Comparison of ENCODE assay signal across 23 cellular contexts in the genomic region with DNA sequence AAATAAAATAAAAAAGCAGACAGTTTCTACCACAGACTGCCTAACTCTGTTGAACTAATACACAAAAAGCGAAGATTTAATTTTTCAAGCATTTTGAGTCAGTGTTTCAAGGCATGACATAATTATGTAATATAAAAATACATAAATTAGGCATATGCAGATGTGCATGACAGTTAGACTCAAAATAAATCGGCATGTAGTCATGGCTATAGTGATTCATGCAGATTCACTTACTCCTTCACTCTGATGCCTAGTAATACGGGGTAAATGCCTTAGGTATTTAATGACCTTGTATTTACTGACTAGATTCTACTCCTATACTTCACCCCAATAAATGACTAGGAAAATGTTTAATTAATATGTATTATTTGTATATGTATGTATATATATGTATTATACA.
DNase-seq lines count a peak whose midpoint lies in the region; ATAC-seq and TF ChIP-seq lines count a peak whose summit lies in the region.
"Had no signal": no experiment of that assay in that cellular context is flagged by ENCODE, and none has a peak within 500 bp of the region (broad histone marks: within the 10 kb centered on the region; RNA-seq: fewer than 3 reads in every experiment).

No MANE protein-coding gene starts in this region.

- H3K23ac ChIP-seq in IMR-90 (ENCODE audit: low read depth, low read length): no peak overlapping the region

- peaks cover 4 to 11% (median 5%) of the 10 kb centered on the region in 5 experiments for H3K9me3 Mint-ChIP-seq in brain
- peaks cover 0 to 1% (median 0%) of the 10 kb centered on the region in 8 donors for H3K9me3 Mint-ChIP-seq in CD4-positive, alpha-beta memory T cell
- H3K9me3 Mint-ChIP-seq: activated naive CD8-positive, alpha-beta T cell treated with anti-CD3 and anti-CD28 coated beads, Interleukin-2, amount 10 ng/mL, durations not matched to agents 7 days and 5 days; stimulated activated naive CD8-positive, alpha-beta T cell treated with anti-CD3 and anti-CD28 coated beads, Interleukin-15, Interleukin-2, amounts not matched to agents 100 ng/mL and 50 ng/mL, for 24 hours had no signal

- peak; percentile 31 for DNase-seq in IMR-90
- DNase-seq in medulla oblongata (ENCODE audit: extremely low spot score): peak; percentile 16
- DNase-seq in superior temporal gyrus (ENCODE audit: extremely low spot score): peak; percentile 71
- no peak for DNase-seq in CD4-positive, alpha-beta memory T cell
- DNase-seq in GM13977 (ENCODE audit: low spot score): no peak
- no peak for DNase-seq in PC-9
- DNase-seq: activated CD4-positive, alpha-beta T cell treated with anti-CD3 and anti-CD28 coated beads for 36 hours; activated CD8-positive, alpha-beta T cell treated with anti-CD3 and anti-CD28 coated beads, Interleukin-2, amount 10 ng/mL, durations not matched to agents 7 days and 5 days; activated effector memory CD4-positive, alpha-beta T cell treated with Interleukin-2 at 50 U/mL for 16 hours; activated naive CD8-positive, alpha-beta T cell treated with anti-CD3 and anti-CD28 coated beads, Interleukin-2, amount 10 ng/mL, durations not matched to agents 7 days and 5 days; Caco-2; GDM1; Kasumi-1; mammary epithelial cell; NCI-H1048; NCI-H187 had no signal

- no peak overlapping the region for H4K5ac ChIP-seq in IMR-90 (ENCODE audit: low read depth, low read length)

- H3K9me1 ChIP-seq in IMR-90 (ENCODE audit: insufficient read depth, low read length): no peaks in the 10 kb centered on the region

- peaks cover 67% of the 10 kb centered on the region for H3K4me1 Mint-ChIP-seq in brain
- no peaks in the 10 kb centered on the region for H3K4me1 Mint-ChIP-seq in CD4-positive, alpha-beta memory T cell
- H3K4me1 Mint-ChIP-seq: activated CD4-positive, alpha-beta T cell treated with anti-CD3 and anti-CD28 coated beads for 36 hours; activated naive CD8-positive, alpha-beta T cell treated with anti-CD3 and anti-CD28 coated beads, Interleukin-2, amount 10 ng/mL, durations not matched to agents 7 days and 5 days had no signal

- no peak overlapping the region for H2BK5ac ChIP-seq in IMR-90 (ENCODE audit: low read depth, low read length, poor library complexity, severe bottlenecking)

- no peak for TF ChIP-seq RAD21 in IMR-90 (IDR thresholded peaks at IDR 0.05; ENCODE audit: low read length)

- no peaks in the 10 kb centered on the region for H3K79me2 ChIP-seq in PC-9 (ENCODE audit: low read depth)

- TF ChIP-seq POLR2A in IMR-90 (IDR thresholded peaks at IDR 0.05; ENCODE audit: low read depth, low read length): no peak

- H2AK5ac ChIP-seq in IMR-90 (ENCODE audit: low read depth, low read length): no peak overlapping the region

- TF ChIP-seq CTCF in IMR-90 (conservative IDR thresholded peaks at IDR 0.05; ENCODE audit: low read depth, low read length) (no peak), brain (conservative IDR thresholded peaks at IDR 0.05) (no peak), GM13977 (IDR thresholded peaks at IDR 0.05; ENCODE audit: extremely low read depth, insufficient read depth, missing control alignments) (no peak), PC-9 (conservative IDR thresholded peaks at IDR 0.05) (no peak)

- no peaks in the 10 kb centered on the region for H3K36me3 ChIP-seq in IMR-90 (ENCODE audit: control insufficient read depth, insufficient read depth, low read length)
- H3K36me3 ChIP-seq in CD4-positive, alpha-beta memory T cell (ENCODE audit: insufficient read depth, low read length): no peaks in the 10 kb centered on the region
- H3K36me3 ChIP-seq in PC-9 (ENCODE audit: low read depth): no peaks in the 10 kb centered on the region
- H3K36me3 ChIP-seq: prostate gland, tibial nerve had no signal

- in situ Hi-C loops in IMR-90 (cut with MboI; ENCODE audit: low sequenced_read_pairs): no loop called here
- in situ Hi-C loops in GM13977 (cut with MboI; ENCODE audit: low pct_unique_long_range_greater_than_20kb, low sequenced_read_pairs, unreplicated experiment): no loop called here

- H3K4ac ChIP-seq in IMR-90 (ENCODE audit: low read depth, low read length): no peak overlapping the region

- no peak overlapping the region for H2AK9ac ChIP-seq in IMR-90 (replicated peaks; ENCODE audit: low read depth, low read length, poor library complexity)

- H3K27me3 ChIP-seq in IMR-90 (ENCODE audit: control insufficient read depth, insufficient read depth, low read length): no peaks in the 10 kb centered on the region
- H3K27me3 ChIP-seq in CD4-positive, alpha-beta memory T cell (ENCODE audit: insufficient read depth, low read length): no peaks in the 10 kb centered on the region
- no peaks in the 10 kb centered on the region for H3K27me3 ChIP-seq in PC-9 (ENCODE audit: insufficient read depth, low read depth)
- H3K27me3 ChIP-seq: tibial nerve had no signal

- dilution Hi-C loops in IMR-90 (cut with HindIII; ENCODE audit: low sequenced_read_pairs, unreplicated experiment): no loop called here

- intact Hi-C loops in IMR-90 (cut with micrococcal nuclease) (no loop called here), PC-9 (cut with micrococcal nuclease; ENCODE audit: unreplicated experiment) (no loop called here)
- intact Hi-C loops in CD4-positive, alpha-beta memory T cell (cut with micrococcal nuclease): no loop called here

- no peak overlapping the region for H3K9ac ChIP-seq in IMR-90 (ENCODE audit: low read depth, low read length)
- H3K9ac ChIP-seq: SK-N-SH had no signal

- H3K4me3 ChIP-seq in IMR-90 (ENCODE audit: insufficient read depth, low read depth, low read length) (no peak overlapping the region), PC-9 (no peak overlapping the region)
- no peak overlapping the region for H3K4me3 ChIP-seq in CD4-positive, alpha-beta memory T cell (ENCODE audit: low read length in 2 of 2)

- H2BK120ac ChIP-seq in IMR-90 (ENCODE audit: low read depth, low read length): no peak overlapping the region

- H4K20me1 ChIP-seq in IMR-90 (ENCODE audit: insufficient read depth, low read length) (no peaks in the 10 kb centered on the region), PC-9 (ENCODE audit: insufficient read depth) (no peaks in the 10 kb centered on the region)

- H3K18ac ChIP-seq in IMR-90 (ENCODE audit: low read depth, low read length): no peak overlapping the region

- H3K79me1 ChIP-seq in IMR-90 (ENCODE audit: low read depth in 1 of 2, low read length in 2 of 2): no peaks in the 10 kb centered on the region

- peaks cover 6% of the 10 kb centered on the region for H3K4me1 ChIP-seq in IMR-90 (ENCODE audit: control insufficient read depth, insufficient read depth, low read length)
- no peaks in the 10 kb centered on the region for H3K4me1 ChIP-seq in CD4-positive, alpha-beta memory T cell (ENCODE audit: insufficient read depth, low read length)
- H3K4me1 ChIP-seq in PC-9 (replicated peaks; ENCODE audit: insufficient read depth): no peaks in the 10 kb centered on the region
- H3K4me1 ChIP-seq: Caco-2, prostate gland had no signal

- no peak overlapping the region for H4K91ac ChIP-seq in IMR-90 (ENCODE audit: insufficient read depth, low read depth, low read length)

- H3K36me3 Mint-ChIP-seq in brain: peaks cover 4% of the 10 kb centered on the region
- H3K36me3 Mint-ChIP-seq in CD4-positive, alpha-beta memory T cell: no peaks in the 10 kb centered on the region
- H3K36me3 Mint-ChIP-seq: activated naive CD8-positive, alpha-beta T cell treated with anti-CD3 and anti-CD28 coated beads, Interleukin-2, amount 10 ng/mL, durations not matched to agents 7 days and 5 days had no signal

- H2BK15ac ChIP-seq in IMR-90 (ENCODE audit: low read depth, low read length): no peak overlapping the region

- no peaks in the 10 kb centered on the region for H3K9me3 ChIP-seq in IMR-90 (ENCODE audit: control insufficient read depth, insufficient read depth, low read length)
- no peaks in the 10 kb centered on the region for H3K9me3 ChIP-seq in CD4-positive, alpha-beta memory T cell (ENCODE audit: control insufficient read depth in 1 of 2, low read length in 2 of 2)
- no peaks in the 10 kb centered on the region for H3K9me3 ChIP-seq in PC-9 (ENCODE audit: insufficient read depth, low read depth)
- H3K9me3 ChIP-seq: Caco-2, prostate gland, SK-N-SH, tibial nerve had no signal

- POLR2A ChIA-PET in IMR-90 (lab: Charles Lee; ENCODE audit: unreplicated experiment) (no interaction called here), PC-9 (lab: Charles Lee; ENCODE audit: unreplicated experiment) (no interaction called here)
- POLR2A ChIA-PET in CD4-positive, alpha-beta memory T cell (lab: Charles Lee; ENCODE audit: partially characterized antibody): no interaction called here

- peak overlapping the region; percentile 32 to 96 (median 87) for H3K4me3 Mint-ChIP-seq in brain
- no peak overlapping the region for H3K4me3 Mint-ChIP-seq in CD4-positive, alpha-beta memory T cell
- H3K4me3 Mint-ChIP-seq: activated CD4-positive, alpha-beta T cell treated with anti-CD3 and anti-CD28 coated beads for 36 hours; activated CD8-positive, alpha-beta T cell treated with anti-CD3 and anti-CD28 coated beads, Interleukin-2, amount 10 ng/mL, durations not matched to agents 7 days and 5 days; activated naive CD8-positive, alpha-beta T cell treated with anti-CD3 and anti-CD28 coated beads, Interleukin-2, amount 10 ng/mL, durations not matched to agents 7 days and 5 days; stimulated activated naive CD8-positive, alpha-beta T cell treated with anti-CD3 and anti-CD28 coated beads, Interleukin-15, Interleukin-2, amounts not matched to agents 100 ng/mL and 50 ng/mL, for 24 hours had no signal

- H3K14ac ChIP-seq in IMR-90 (replicated peaks; ENCODE audit: low read depth, low read length): no peak overlapping the region

- no peaks in the 10 kb centered on the region for H3F3A ChIP-seq in PC-9 (ENCODE audit: insufficient read depth, low read depth)

- peaks cover 3% of the 10 kb centered on the region for H3K27me3 Mint-ChIP-seq in brain
- H3K27me3 Mint-ChIP-seq in CD4-positive, alpha-beta memory T cell: peaks cover 0 to 2% of the 10 kb centered on the region in 2 donors
- H3K27me3 Mint-ChIP-seq: activated CD4-positive, alpha-beta T cell treated with anti-CD3 and anti-CD28 coated beads for 36 hours; activated naive CD8-positive, alpha-beta T cell treated with anti-CD3 and anti-CD28 coated beads, Interleukin-2, amount 10 ng/mL, durations not matched to agents 7 days and 5 days had no signal

- no peak for ATAC-seq in IMR-90 (ENCODE audit: low read depth)
- ATAC-seq: activated CD4-positive, alpha-beta T cell treated with anti-CD3 and anti-CD28 coated beads for 36 hours; activated CD8-positive, alpha-beta T cell treated with anti-CD3 and anti-CD28 coated beads, Interleukin-2, amount 10 ng/mL, durations not matched to agents 7 days and 5 days; HepG2 had no signal

- no TSS peak for BruUV-seq in IMR-90 (replicated peaks; lab: Mats Ljungman, UMichigan)
- no TSS peak for BruUV-seq in PC-9 (replicated peaks; lab: Mats Ljungman, UMichigan)

- peak overlapping the region; percentile 87 to 98 (median 97) for H3K27ac Mint-ChIP-seq in brain
- H3K27ac Mint-ChIP-seq in CD4-positive, alpha-beta memory T cell: no peak overlapping the region
- H3K27ac Mint-ChIP-seq: activated CD4-positive, alpha-beta T cell treated with anti-CD3 and anti-CD28 coated beads for 36 hours; activated CD8-positive, alpha-beta T cell treated with anti-CD3 and anti-CD28 coated beads, Interleukin-2, amount 10 ng/mL, durations not matched to agents 7 days and 5 days; activated naive CD8-positive, alpha-beta T cell treated with anti-CD3 and anti-CD28 coated beads, Interleukin-2, amount 10 ng/mL, durations not matched to agents 7 days and 5 days; stimulated activated naive CD8-positive, alpha-beta T cell treated with anti-CD3 and anti-CD28 coated beads, Interleukin-15, Interleukin-2, amounts not matched to agents 100 ng/mL and 50 ng/mL, for 24 hours had no signal

- CTCF ChIA-PET in IMR-90 (lab: Yijun Ruan, JAX) (interaction anchor here (1.1 kb wide), 1 partner anchor 21 kb away, joined by 5 read pairs; no protein-coding TSS in a partner anchor), PC-9 (lab: Charles Lee) (no interaction called here)
- CTCF ChIA-PET in CD4-positive, alpha-beta memory T cell (lab: Charles Lee; ENCODE audit: partially characterized antibody): no interaction called here

- H4K8ac ChIP-seq in IMR-90 (ENCODE audit: low read depth in 2 of 2, low read length in 2 of 2): no peak overlapping the region

- H2BK20ac ChIP-seq in IMR-90 (ENCODE audit: low read depth, low read length): no peak overlapping the region

- H3K27ac ChIP-seq in IMR-90 (ENCODE audit: insufficient read depth, low read length) (no peak overlapping the region), PC-9 (no peak overlapping the region)
- H3K27ac ChIP-seq in CD4-positive, alpha-beta memory T cell (ENCODE audit: low read depth, low read length): no peak overlapping the region
- H3K27ac ChIP-seq: RWPE1 had no signal

- H3K4me2 ChIP-seq in IMR-90 (ENCODE audit: low read depth, low read length) (no peak overlapping the region), PC-9 (no peak overlapping the region)

- H3K9me2 ChIP-seq in PC-9 (ENCODE audit: insufficient read depth): no peaks in the 10 kb centered on the region
- H3K9me2 ChIP-seq: SK-N-SH had no signal

- no peak overlapping the region for H2AFZ ChIP-seq in IMR-90 (replicated peaks; ENCODE audit: low read length, poor library complexity)
- no peak overlapping the region for H2AFZ ChIP-seq in PC-9

- no CpG with 5 or more reads among the region's 3 CpGs for WGBS in IMR-90 (ENCODE audit: extremely low coverage in 2 of 2, insufficient read length in 1 of 2), 2 experiments

- H3K56ac ChIP-seq in IMR-90 (ENCODE audit: extremely low read depth, insufficient read depth, low read length): no peak overlapping the region

Comparison
In these comparisons a context has a peak if more than half of its experiments do, and no peak if none do; other contexts are left out.
1. DNase-seq: peak in IMR-90 (single experiment), medulla oblongata (single experiment) and superior temporal gyrus (single experiment); none in CD4-positive, alpha-beta memory T cell (0 of 5), GM13977 (single experiment) and PC-9 (0 of 2).
2. H3K27ac Mint-ChIP-seq: peak in brain (5 of 5); none in CD4-positive, alpha-beta memory T cell (0 of 7).
3. H3K4me3 Mint-ChIP-seq: peak in brain (5 of 5); none in CD4-positive, alpha-beta memory T cell (0 of 8).